Comparison of ENCODE assay signal across 1 cellular context in genomic region chr17:3048727-3049471, GRCh38.
A peak's percentile ranks its signal among the peaks of the same experiment; 100 is the strongest.
TF ChIP-seq lines count a peak whose summit lies in the region.

No MANE protein-coding gene starts in this region.

TF ChIP-seq in HEK293, 187 proteins besides CTCF, POLR2A, EP300 and RAD21 (continued from another document):
- TF ChIP-seq PRDM10 (tag by site-specific recombination; IDR thresholded peaks at IDR 0.05) (peak; percentile 71), ZNF670 (tag by site-specific recombination; IDR thresholded peaks at IDR 0.05; ENCODE audit: low read depth) (no peak), ZNF600 (tag by site-specific recombination; IDR thresholded peaks at IDR 0.05) (0 out of 2 replicates have a peak, but pooled peaks have one; percentile 16), ZNF707 (tag by site-specific recombination; IDR thresholded peaks at IDR 0.05) (no peak), ZNF658 (tag by site-specific recombination; IDR thresholded peaks at IDR 0.05) (no peak), ZBTB48 (tag by site-specific recombination; IDR thresholded peaks at IDR 0.05) (peak; percentile 66), ZXDB (tag by site-specific recombination; IDR thresholded peaks at IDR 0.05) (peak; percentile 72), ZNF302 (tag by site-specific recombination; IDR thresholded peaks at IDR 0.05; ENCODE audit: low read depth) (no peak), ZNF48 (tag by site-specific recombination; IDR thresholded peaks at IDR 0.05) (no peak), MZF1 (tag by site-specific recombination; IDR thresholded peaks at IDR 0.05; ENCODE audit: borderline replicate concordance) (peak; percentile 98; the same call in 1 of the 2 replicates), ZBTB20 (tag by site-specific recombination; IDR thresholded peaks at IDR 0.05) (peak; percentile 30; the same call in 1 of the 2 replicates), ZBTB11 (tag by site-specific recombination; conservative IDR thresholded peaks at IDR 0.05; ENCODE audit: low read depth) (peak; percentile 98), GLIS2 (tag by site-specific recombination; IDR thresholded peaks at IDR 0.05) (peak; percentile 71)
